ENCODE assay signal across 6 cellular contexts in genomic region chr10:133377818-133378250, GRCh38. TPM values are rescaled to one million over a fixed set of nuclear protein-coding genes. Genes with fewer than 3 reads are reported as not detected.
DNase-seq lines count a peak whose midpoint lies in the region; ATAC-seq and TF ChIP-seq lines count a peak whose summit lies in the region.

No MANE protein-coding gene starts in this region.

- H3K4me1 Mint-ChIP-seq in brain: peaks cover 45% of the 10 kb centered on the region
- H3K4me1 Mint-ChIP-seq in natural killer cell treated with Interleukin-12 subunit alpha and Interleukin-12 subunit beta and Interleukin-15 and Interleukin-18, amount 100 ng/mL, for 72 hours (ENCODE audit: low read depth in 2 of 2): peaks cover 6 to 7% of the 10 kb centered on the region in 2 donors

- peak overlapping the region; percentile 84 to 88 (median 87) for H3K4me3 Mint-ChIP-seq in brain
- peak overlapping the region; percentile 72 for H3K4me3 Mint-ChIP-seq in natural killer cell treated with Interleukin-12 subunit alpha and Interleukin-12 subunit beta and Interleukin-15 and Interleukin-18, amount 100 ng/mL, for 72 hours

- H3K36me3 Mint-ChIP-seq in brain: no peaks in the 10 kb centered on the region
- H3K36me3 Mint-ChIP-seq in natural killer cell treated with Interleukin-12 subunit alpha and Interleukin-12 subunit beta and Interleukin-15 and Interleukin-18, amount 100 ng/mL, for 72 hours: no peaks in the 10 kb centered on the region

- no peaks in the 10 kb centered on the region for H3K9me3 Mint-ChIP-seq in brain
- no peaks in the 10 kb centered on the region for H3K9me3 Mint-ChIP-seq in natural killer cell treated with Interleukin-12 subunit alpha and Interleukin-12 subunit beta and Interleukin-15 and Interleukin-18, amount 100 ng/mL, for 72 hours

- peak overlapping the region; percentile 75 for H3K4me3 ChIP-seq in GM12875 (ENCODE audit: low read depth, low read length)

- ATAC-seq in natural killer cell treated with Interleukin-12 subunit alpha and Interleukin-12 subunit beta and Interleukin-15 and Interleukin-18, amount 100 ng/mL, for 72 hours: no peak

- H3K27me3 Mint-ChIP-seq in brain: no peaks in the 10 kb centered on the region
- no peaks in the 10 kb centered on the region for H3K27me3 Mint-ChIP-seq in natural killer cell treated with Interleukin-12 subunit alpha and Interleukin-12 subunit beta and Interleukin-15 and Interleukin-18, amount 100 ng/mL, for 72 hours

- H3K27ac Mint-ChIP-seq in brain: peak overlapping the region in 4 of 5 experiments; percentile 67 to 89 (median 78)
- no peak overlapping the region for H3K27ac Mint-ChIP-seq in natural killer cell treated with Interleukin-12 subunit alpha and Interleukin-12 subunit beta and Interleukin-15 and Interleukin-18, amount 100 ng/mL, for 72 hours

- no peak for DNase-seq in natural killer cell treated with Interleukin-12 subunit alpha and Interleukin-12 subunit beta and Interleukin-15 and Interleukin-18, amount 100 ng/mL, for 72 hours (ENCODE audit: low spot score)
- no peak for DNase-seq in effector CD4-positive, alpha-beta T cell
- no peak for DNase-seq in stimulated activated CD4-positive, alpha-beta T cell treated with anti-CD3 and anti-CD28 coated beads, Interleukin-4, amount 100 ng/mL, for 24 hours
- no peak for DNase-seq in COR-L47 (lab: John Stamatoyannopoulos, UW)

- TF ChIP-seq CTCF in GM12875 (IDR thresholded peaks at IDR 0.05; ENCODE audit: borderline replicate concordance, insufficient read depth, low read depth, low read length) (no peak), brain (conservative IDR thresholded peaks at IDR 0.05) (no peak)

RNA-seq across cellular contexts. Expression of gene PAOX, which starts 1.2 kb away (rescaled TPM):
- 7.9 TPM for polyA plus RNA-seq in brain (ENCODE audit: insufficient read depth, low read depth, low replicate concordance)
- 1 to 10 TPM; 2.0 to 2.1 TPM for total RNA-seq in natural killer cell treated with Interleukin-12 subunit alpha and Interleukin-12 subunit beta and Interleukin-15 and Interleukin-18, amount 100 ng/mL, for 72 hours

RNA-seq across cellular contexts. Expression of gene ECHS1, which starts 4.7 kb away (rescaled TPM):
- 132 TPM for polyA plus RNA-seq in brain (ENCODE audit: insufficient read depth, low read depth, low replicate concordance)
- total RNA-seq in natural killer cell treated with Interleukin-12 subunit alpha and Interleukin-12 subunit beta and Interleukin-15 and Interleukin-18, amount 100 ng/mL, for 72 hours: 10 to 100 TPM; 44.5 to 52.7 TPM

RNA-seq across cellular contexts. Expression of gene MTG1, which starts 16.1 kb away (rescaled TPM):
- 31.3 TPM for polyA plus RNA-seq in brain (ENCODE audit: insufficient read depth, low read depth, low replicate concordance)
- total RNA-seq in natural killer cell treated with Interleukin-12 subunit alpha and Interleukin-12 subunit beta and Interleukin-15 and Interleukin-18, amount 100 ng/mL, for 72 hours: 100 to 1,000 TPM in 1 of 2 donors, 10 to 100 TPM in 1; 44.2 to 105 TPM

RNA-seq across cellular contexts. Expression of gene FUOM, which starts 20.0 kb away (rescaled TPM):
- 3.5 TPM for polyA plus RNA-seq in brain (ENCODE audit: insufficient read depth, low read depth, low replicate concordance)
- 10 to 100 TPM; 11.5 to 11.8 TPM for total RNA-seq in natural killer cell treated with Interleukin-12 subunit alpha and Interleukin-12 subunit beta and Interleukin-15 and Interleukin-18, amount 100 ng/mL, for 72 hours

RNA-seq across cellular contexts. Expression of gene PRAP1, which starts 30.7 kb away (rescaled TPM):
- polyA plus RNA-seq in brain (ENCODE audit: insufficient read depth, low read depth, low replicate concordance): not detected
- not detected for total RNA-seq in natural killer cell treated with Interleukin-12 subunit alpha and Interleukin-12 subunit beta and Interleukin-15 and Interleukin-18, amount 100 ng/mL, for 72 hours

Comparison
In these comparisons a context has a peak if more than half of its experiments do, and no peak if none do; other contexts are left out.
1. H3K27ac Mint-ChIP-seq: peak in brain (4 of 5); none in natural killer cell treated with Interleukin-12 subunit alpha and Interleukin-12 subunit beta and Interleukin-15 and Interleukin-18, amount 100 ng/mL, for 72 hours (0 of 2).